14 cellular contexts compared by ENCODE assay signal in the genomic region with DNA sequence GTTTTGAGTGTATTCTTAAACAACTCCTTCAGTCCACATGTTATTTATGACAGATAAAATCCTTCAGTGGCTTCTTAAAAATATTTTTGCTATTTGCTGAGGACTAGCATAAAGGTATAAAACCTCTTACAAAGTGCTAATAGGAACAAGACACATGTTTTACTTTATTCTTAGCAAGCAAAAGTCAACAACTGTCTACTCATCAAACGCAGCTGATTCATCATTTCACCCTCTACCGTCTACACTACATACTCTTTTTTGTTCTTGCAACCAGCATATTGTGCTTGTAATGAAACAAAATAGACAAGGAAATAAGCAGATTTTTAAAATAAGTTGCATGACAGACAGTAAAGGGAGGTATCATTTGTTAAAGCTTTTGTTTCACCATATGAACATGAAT.
A peak's percentile ranks its signal among the peaks of the same experiment; 100 is the strongest.
DNase-seq lines count a peak whose midpoint lies in the region; ATAC-seq and TF ChIP-seq lines count a peak whose summit lies in the region.
"Had no signal": no experiment of that assay in that cellular context is flagged by ENCODE, and none has a peak within 500 bp of the region (broad histone marks: within the 10 kb centered on the region; RNA-seq: fewer than 3 reads in every experiment).

No MANE protein-coding gene starts in this region.

- in situ Hi-C loops in IMR-90 (cut with MboI; ENCODE audit: low sequenced_read_pairs) = no loop called here

- no peaks in the 10 kb centered on the region for H3K79me1 ChIP-seq in IMR-90 (ENCODE audit: low read depth in 1 of 2, low read length in 2 of 2)

- no peaks in the 10 kb centered on the region for H4K20me1 ChIP-seq in IMR-90 (ENCODE audit: insufficient read depth, low read length)
- H4K20me1 ChIP-seq: BLaER1 treated with 17β-estradiol and CSF1 and Interleukin-3, amounts not matched to agents 10 nM and 100 nM had no signal

- TF ChIP-seq RAD21 in IMR-90 (IDR thresholded peaks at IDR 0.05; ENCODE audit: low read length) = no peak

- H3K9me3 Mint-ChIP-seq in effector memory CD8-positive, alpha-beta T cell = no peaks in the 10 kb centered on the region
- H3K9me3 Mint-ChIP-seq: CD8-positive, alpha-beta T cell had no signal

- H3K4me3 ChIP-seq in IMR-90 (ENCODE audit: insufficient read depth, low read depth, low read length) (no peak overlapping the region), fibroblast of mammary gland (ENCODE audit: control insufficient read depth, low read depth, low read length) (no peak overlapping the region)
- H3K4me3 ChIP-seq: BLaER1 treated with 17β-estradiol and CSF1 and Interleukin-3, amounts not matched to agents 10 nM and 100 nM; GM23248; HAP-1 had no signal

- H3K9me3 ChIP-seq in IMR-90 (ENCODE audit: control insufficient read depth, insufficient read depth, low read length) = no peaks in the 10 kb centered on the region
- H3K9me3 ChIP-seq: HAP-1 had no signal

- TF ChIP-seq CTCF in IMR-90 (conservative IDR thresholded peaks at IDR 0.05; ENCODE audit: low read depth, low read length) (no peak), VCaP (conservative IDR thresholded peaks at IDR 0.05) (no peak), fibroblast of mammary gland (conservative IDR thresholded peaks at IDR 0.05; ENCODE audit: control insufficient read depth, insufficient read depth, low read depth, low read length) (no peak)

- DNase-seq in IMR-90 (peak; percentile 46), fibroblast of mammary gland (ENCODE audit: low read depth) (peak; percentile 30), SHP77 treated with DMSO at 0.1 percent for 48 hours (lab: John Stamatoyannopoulos, UW) (no peak), GM03348 (ENCODE audit: low spot score) (no peak)
- DNase-seq in effector memory CD8-positive, alpha-beta T cell = no peak
- DNase-seq: Calu3; CD8-positive, alpha-beta T cell; DMS79 treated with DMSO at 0.1 percent for 48 hours; EL; GM23248 had no signal

- H3K4ac ChIP-seq in IMR-90 (ENCODE audit: low read depth, low read length) = no peak overlapping the region

- no peak for TF ChIP-seq POLR2A in IMR-90 (IDR thresholded peaks at IDR 0.05; ENCODE audit: low read depth, low read length)

- no peak overlapping the region for H2BK5ac ChIP-seq in IMR-90 (ENCODE audit: low read depth, low read length, poor library complexity, severe bottlenecking)

- POLR2A ChIA-PET in IMR-90 (lab: Charles Lee; ENCODE audit: unreplicated experiment) = no interaction called here

- no peaks in the 10 kb centered on the region for H3K36me3 ChIP-seq in IMR-90 (ENCODE audit: control insufficient read depth, insufficient read depth, low read length)
- H3K36me3 ChIP-seq: BLaER1 treated with 17β-estradiol and CSF1 and Interleukin-3, amounts not matched to agents 10 nM and 100 nM; HAP-1 had no signal

- dilution Hi-C loops in IMR-90 (cut with HindIII; ENCODE audit: low sequenced_read_pairs, unreplicated experiment) = no loop called here

- no CpG with 5 or more reads among the region's 2 CpGs for WGBS in IMR-90 (ENCODE audit: extremely low coverage in 2 of 2, insufficient read length in 1 of 2), 2 experiments

- no peak overlapping the region for H3K9ac ChIP-seq in IMR-90 (ENCODE audit: low read depth, low read length)
- H3K9ac ChIP-seq: BLaER1 treated with 17β-estradiol and CSF1 and Interleukin-3, amounts not matched to agents 10 nM and 100 nM; GM23248 had no signal

- H2BK120ac ChIP-seq in IMR-90 (ENCODE audit: low read depth, low read length) = no peak overlapping the region

- no peak overlapping the region for H3K18ac ChIP-seq in IMR-90 (ENCODE audit: low read depth, low read length)

- no peak overlapping the region for H2BK20ac ChIP-seq in IMR-90 (ENCODE audit: low read depth, low read length)

- H3K27me3 Mint-ChIP-seq in effector memory CD8-positive, alpha-beta T cell = peaks cover 0 to 8% of the 10 kb centered on the region in 2 donors
- H3K27me3 Mint-ChIP-seq: B cell had no signal

- H2AK5ac ChIP-seq in IMR-90 (ENCODE audit: low read depth, low read length) = no peak overlapping the region

- no peak overlapping the region for H3K23ac ChIP-seq in IMR-90 (ENCODE audit: low read depth, low read length)

- H3K56ac ChIP-seq in IMR-90 (ENCODE audit: extremely low read depth, insufficient read depth, low read length) = no peak overlapping the region

- H3K27ac ChIP-seq in IMR-90 (ENCODE audit: insufficient read depth, low read length) (no peak overlapping the region), VCaP (peak overlapping the region; percentile 69; the same call in 1 of the 2 replicates)
- H3K27ac ChIP-seq: BLaER1 treated with 17β-estradiol and CSF1 and Interleukin-3, amounts not matched to agents 10 nM and 100 nM; GM23248 had no signal

- CTCF ChIA-PET in IMR-90 (lab: Yijun Ruan, JAX) = interaction anchor here (0.9 kb wide), 1 partner anchor 13 kb away, joined by 5 read pairs; no protein-coding TSS in a partner anchor

- no peak overlapping the region for H2BK15ac ChIP-seq in IMR-90 (ENCODE audit: low read depth, low read length)

- H2AFZ ChIP-seq in IMR-90 (replicated peaks; ENCODE audit: low read length, poor library complexity) = no peak overlapping the region
- H2AFZ ChIP-seq: GM23248 had no signal

- no peaks in the 10 kb centered on the region for H3K27me3 ChIP-seq in IMR-90 (ENCODE audit: control insufficient read depth, insufficient read depth, low read length)
- H3K27me3 ChIP-seq: BLaER1 treated with 17β-estradiol and CSF1 and Interleukin-3, amounts not matched to agents 10 nM and 100 nM had no signal

- H4K8ac ChIP-seq in IMR-90 (ENCODE audit: low read depth in 2 of 2, low read length in 2 of 2) = no peak overlapping the region

- no TSS peak for BruUV-seq in IMR-90 (replicated peaks; lab: Mats Ljungman, UMichigan)

- H3K36me3 Mint-ChIP-seq in effector memory CD8-positive, alpha-beta T cell (ENCODE audit: insufficient read depth) = no peaks in the 10 kb centered on the region
- H3K36me3 Mint-ChIP-seq: CD8-positive, alpha-beta T cell had no signal

- H3K27ac Mint-ChIP-seq in effector memory CD8-positive, alpha-beta T cell = no peak overlapping the region
- H3K27ac Mint-ChIP-seq: B cell; CD8-positive, alpha-beta T cell had no signal

- H2AK9ac ChIP-seq in IMR-90 (replicated peaks; ENCODE audit: low read depth, low read length, poor library complexity) = no peak overlapping the region

- no peak overlapping the region for H4K91ac ChIP-seq in IMR-90 (ENCODE audit: insufficient read depth, low read depth, low read length)

- peaks cover 5% of the 10 kb centered on the region; the same call in 1 of the 2 replicates for H3K4me1 ChIP-seq in IMR-90 (ENCODE audit: control insufficient read depth, insufficient read depth, low read length)

- H4K5ac ChIP-seq in IMR-90 (ENCODE audit: low read depth, low read length) = no peak overlapping the region

- H3K4me1 Mint-ChIP-seq in effector memory CD8-positive, alpha-beta T cell (ENCODE audit: low read depth in 2 of 2) = peaks cover 0 to 3% of the 10 kb centered on the region in 2 donors
- H3K4me1 Mint-ChIP-seq: B cell had no signal

- no peak overlapping the region for H3K4me2 ChIP-seq in IMR-90 (ENCODE audit: low read depth, low read length)
- H3K4me2 ChIP-seq: BLaER1 treated with 17β-estradiol and CSF1 and Interleukin-3, amounts not matched to agents 10 nM and 100 nM had no signal

- H3K9me1 ChIP-seq in IMR-90 (ENCODE audit: insufficient read depth, low read length) = no peaks in the 10 kb centered on the region

- intact Hi-C loops in IMR-90 (cut with micrococcal nuclease) = no loop called here

- no peak overlapping the region for H3K4me3 Mint-ChIP-seq in effector memory CD8-positive, alpha-beta T cell
- H3K4me3 Mint-ChIP-seq: B cell; CD8-positive, alpha-beta T cell had no signal

- no peak for ATAC-seq in IMR-90 (ENCODE audit: low read depth)
- no peak for ATAC-seq in effector memory CD8-positive, alpha-beta T cell (replicated peaks)
- ATAC-seq: CD8-positive, alpha-beta T cell had no signal

- H3K14ac ChIP-seq in IMR-90 (replicated peaks; ENCODE audit: low read depth, low read length) = 0 out of 2 replicates have a peak overlapping the region, but pooled peaks have one; percentile 63

TF ChIP-seq in IMR-90, 13 proteins besides CTCF, POLR2A, EP300 and RAD21:
- TF ChIP-seq, protein P1, sequence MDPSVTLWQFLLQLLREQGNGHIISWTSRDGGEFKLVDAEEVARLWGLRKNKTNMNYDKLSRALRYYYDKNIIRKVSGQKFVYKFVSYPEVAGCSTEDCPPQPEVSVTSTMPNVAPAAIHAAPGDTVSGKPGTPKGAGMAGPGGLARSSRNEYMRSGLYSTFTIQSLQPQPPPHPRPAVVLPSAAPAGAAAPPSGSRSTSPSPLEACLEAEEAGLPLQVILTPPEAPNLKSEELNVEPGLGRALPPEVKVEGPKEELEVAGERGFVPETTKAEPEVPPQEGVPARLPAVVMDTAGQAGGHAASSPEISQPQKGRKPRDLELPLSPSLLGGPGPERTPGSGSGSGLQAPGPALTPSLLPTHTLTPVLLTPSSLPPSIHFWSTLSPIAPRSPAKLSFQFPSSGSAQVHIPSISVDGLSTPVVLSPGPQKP (IDR thresholded peaks at IDR 0.05; ENCODE audit: borderline replicate concordance, low read depth, low read length) = no peak
- peak; percentile 4; the same call in 1 of the 2 replicates for TF ChIP-seq MAFK (IDR thresholded peaks at IDR 0.05; ENCODE audit: low read depth, low read length)

Comparison
In these comparisons a context has a peak if more than half of its experiments do, and no peak if none do; other contexts are left out.
1. DNase-seq: peak in IMR-90 (single experiment) and fibroblast of mammary gland (single experiment); none in SHP77 treated with DMSO at 0.1 percent for 48 hours (single experiment), effector memory CD8-positive, alpha-beta T cell (0 of 3) and GM03348 (single experiment).